ENCODE assay signal across 21 cellular contexts in genomic region chr7:125467996-125468854, GRCh38.
"Had no signal": no experiment of that assay in that cellular context is flagged by ENCODE, and none has a peak within 500 bp of the region (broad histone marks: within the 10 kb centered on the region; RNA-seq: fewer than 3 reads in every experiment).

No MANE protein-coding gene starts in this region.

- DNase-seq: activated CD4-positive, alpha-beta memory T cell treated with anti-CD3 and anti-CD28 coated beads, Interleukin-2, amount 10 ng/mL, durations not matched to agents 7 days and 5 days; activated CD4-positive, alpha-beta T cell treated with anti-CD3 and anti-CD28 coated beads, Interleukin-2, amount 10 ng/mL, durations not matched to agents 24 days and 14 days; activated effector memory CD4-positive, alpha-beta T cell treated with anti-CD3 and anti-CD28 coated beads, Interleukin-2, amount 50 U/mL, for 16 hours; activated naive CD4-positive, alpha-beta T cell treated with anti-CD3 and anti-CD28 coated beads, Interleukin-2, amount 50 U/mL, for 16 hours; activated naive CD8-positive, alpha-beta T cell treated with anti-CD3 and anti-CD28 coated beads, Interleukin-2, amount 50 U/mL, for 24 hours; brain microvascular endothelial cell; caudate nucleus; effector CD4-positive, alpha-beta T cell; erythroblast; foreskin fibroblast; lower lobe of right lung; naive thymus-derived CD8-positive, alpha-beta T cell; spleen; stimulated activated CD4-positive, alpha-beta T cell treated with anti-CD3 and anti-CD28 coated beads, Interleukin-4, amount 100 ng/mL, for 1 hour; substantia nigra; tibial artery; uterus had no signal

- ATAC-seq: activated CD4-positive, CD25-positive, alpha-beta regulatory T cell treated with anti-CD3 and anti-CD28 coated beads, Interleukin-2, amount 50 U/mL, for 24 hours; activated naive CD8-positive, alpha-beta T cell treated with anti-CD3 and anti-CD28 coated beads, Interleukin-2, amount 50 U/mL, for 24 hours; left lobe of liver; naive thymus-derived CD8-positive, alpha-beta T cell had no signal

- H3K36me3 ChIP-seq: brain microvascular endothelial cell, lower lobe of right lung, spleen, tibial artery, uterus had no signal

- H3K36me3 Mint-ChIP-seq: naive thymus-derived CD8-positive, alpha-beta T cell had no signal

- H3K27ac Mint-ChIP-seq: activated CD4-positive, alpha-beta memory T cell treated with anti-CD3 and anti-CD28 coated beads, Interleukin-2, amount 10 ng/mL, durations not matched to agents 7 days and 5 days; activated CD4-positive, alpha-beta T cell treated with anti-CD3 and anti-CD28 coated beads, Interleukin-2, amount 10 ng/mL, durations not matched to agents 24 days and 14 days; activated naive CD8-positive, alpha-beta T cell treated with anti-CD3 and anti-CD28 coated beads, Interleukin-2, amount 50 U/mL, for 24 hours; dendritic cell treated with granulocyte-macrophage colony-stimulating factor and Interleukin-4, amounts not matched to agents 40 ng/mL and 50 ng/mL, for 4 days; naive thymus-derived CD8-positive, alpha-beta T cell; stimulated activated naive CD8-positive, alpha-beta T cell treated with anti-CD3 and anti-CD28 coated beads, Interleukin-15, Interleukin-2, amounts not matched to agents 100 ng/mL and 50 ng/mL, for 24 hours had no signal

- H3K4me1 Mint-ChIP-seq: activated CD4-positive, alpha-beta memory T cell treated with anti-CD3 and anti-CD28 coated beads, Interleukin-2, amount 10 ng/mL, durations not matched to agents 7 days and 5 days; activated CD4-positive, alpha-beta T cell treated with anti-CD3 and anti-CD28 coated beads, Interleukin-2, amount 10 ng/mL, durations not matched to agents 24 days and 14 days; activated naive CD8-positive, alpha-beta T cell treated with anti-CD3 and anti-CD28 coated beads, Interleukin-2, amount 50 U/mL, for 24 hours; naive thymus-derived CD8-positive, alpha-beta T cell had no signal

- H3K9me3 ChIP-seq: lower lobe of right lung, tibial artery, uterus had no signal

- H3K4me1 ChIP-seq: lower lobe of right lung, spleen, tibial artery, uterus had no signal

- H3K4me3 Mint-ChIP-seq: activated CD4-positive, alpha-beta memory T cell treated with anti-CD3 and anti-CD28 coated beads, Interleukin-2, amount 10 ng/mL, durations not matched to agents 7 days and 5 days; activated CD4-positive, alpha-beta T cell treated with anti-CD3 and anti-CD28 coated beads, Interleukin-2, amount 10 ng/mL, durations not matched to agents 24 days and 14 days; activated naive CD8-positive, alpha-beta T cell treated with anti-CD3 and anti-CD28 coated beads, Interleukin-2, amount 50 U/mL, for 24 hours; dendritic cell treated with granulocyte-macrophage colony-stimulating factor and Interleukin-4, amounts not matched to agents 40 ng/mL and 50 ng/mL, for 4 days; naive thymus-derived CD8-positive, alpha-beta T cell; stimulated activated naive CD8-positive, alpha-beta T cell treated with anti-CD3 and anti-CD28 coated beads, Interleukin-15, Interleukin-2, amounts not matched to agents 100 ng/mL and 50 ng/mL, for 24 hours had no signal

- H3K27ac ChIP-seq: brain microvascular endothelial cell, lower lobe of right lung, spleen, tibial artery, uterus had no signal

- H3K27me3 ChIP-seq: brain microvascular endothelial cell, spleen, tibial artery, uterus had no signal

- H3K4me3 ChIP-seq: lower lobe of right lung, spleen, tibial artery, uterus had no signal

- H3K27me3 Mint-ChIP-seq: activated CD4-positive, alpha-beta memory T cell treated with anti-CD3 and anti-CD28 coated beads, Interleukin-2, amount 10 ng/mL, durations not matched to agents 7 days and 5 days; activated CD4-positive, alpha-beta T cell treated with anti-CD3 and anti-CD28 coated beads, Interleukin-2, amount 10 ng/mL, durations not matched to agents 24 days and 14 days; activated naive CD8-positive, alpha-beta T cell treated with anti-CD3 and anti-CD28 coated beads, Interleukin-2, amount 50 U/mL, for 24 hours; dendritic cell treated with granulocyte-macrophage colony-stimulating factor and Interleukin-4, amounts not matched to agents 40 ng/mL and 50 ng/mL, for 4 days; naive thymus-derived CD8-positive, alpha-beta T cell; stimulated activated naive CD8-positive, alpha-beta T cell treated with anti-CD3 and anti-CD28 coated beads, Interleukin-15, Interleukin-2, amounts not matched to agents 100 ng/mL and 50 ng/mL, for 24 hours had no signal

- H3K9me3 Mint-ChIP-seq: activated CD4-positive, alpha-beta T cell treated with anti-CD3 and anti-CD28 coated beads, Interleukin-2, amount 10 ng/mL, durations not matched to agents 24 days and 14 days had no signal
